In the genomic region with DNA sequence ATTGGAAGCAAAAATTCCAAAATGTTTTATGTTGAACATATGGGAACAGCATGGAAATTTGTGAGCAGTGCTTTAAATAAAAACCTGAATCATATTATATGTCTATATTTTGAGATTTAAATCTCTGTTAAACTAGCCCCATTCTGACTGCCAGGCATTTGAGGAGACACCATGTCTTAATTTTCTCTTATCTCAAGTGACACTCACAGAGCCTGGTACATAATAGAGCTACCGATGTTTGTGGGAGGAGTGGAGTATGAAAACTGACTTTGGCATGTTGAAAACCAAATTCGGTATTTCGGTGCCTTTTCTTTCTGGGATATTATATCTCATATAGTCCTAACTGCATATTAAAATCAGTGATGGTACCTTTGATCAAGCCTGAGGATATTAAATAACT, we compare ENCODE assay signal across 35 cellular contexts.
"Had no signal": no experiment of that assay in that cellular context is flagged by ENCODE, and none has a peak within 500 bp of the region (broad histone marks: within the 10 kb centered on the region; RNA-seq: fewer than 3 reads in every experiment).

No MANE protein-coding gene starts in this region.

- H3K9ac ChIP-seq: KMS-11 had no signal

- H3K27me3 ChIP-seq: MG63 had no signal

- H3K4me3 ChIP-seq: MG63 had no signal

- H3K36me3 ChIP-seq: MG63 had no signal

- H3K4me2 ChIP-seq: KMS-11 had no signal

- H3K9me3 ChIP-seq: MG63 had no signal

- H3K27ac ChIP-seq: KMS-11 had no signal

- DNase-seq: Karpas-422, Kasumi-1, KBM-7, KG1, MG63, MM.1S, MV-4-11, NCI-H1048, NCI-H1092, NCI-H1092 treated with DMSO at 0.1 percent for 48 hours, NCI-H1105, NCI-H1105 treated with DMSO at 0.1 percent for 48 hours, NCI-H1417, NCI-H1417 treated with DMSO at 0.1 percent for 48 hours, NCI-H1436, NCI-H1436 treated with DMSO at 0.1 percent for 48 hours, NCI-H146, NCI-H1694, NCI-H1694 treated with DMSO at 0.1 percent for 48 hours, NCI-H187, NCI-H187 treated with DMSO at 0.1 percent for 48 hours, NCI-H1930, NCI-H2029, NCI-H2029 treated with DMSO at 0.1 percent for 48 hours, NCI-H2081, NCI-H2081 treated with DMSO at 0.1 percent for 48 hours, NCI-H2107, NCI-H2171, NCI-H2171 treated with DMSO at 0.1 percent for 48 hours, NCI-H2227 treated with DMSO at 0.1 percent for 48 hours, NCI-H226, NCI-H345, NCI-H446, NCI-H446 treated with DMSO at 0.1 percent for 48 hours had no signal
